ENCODE assay signal across 8 cellular contexts in the genomic region with DNA sequence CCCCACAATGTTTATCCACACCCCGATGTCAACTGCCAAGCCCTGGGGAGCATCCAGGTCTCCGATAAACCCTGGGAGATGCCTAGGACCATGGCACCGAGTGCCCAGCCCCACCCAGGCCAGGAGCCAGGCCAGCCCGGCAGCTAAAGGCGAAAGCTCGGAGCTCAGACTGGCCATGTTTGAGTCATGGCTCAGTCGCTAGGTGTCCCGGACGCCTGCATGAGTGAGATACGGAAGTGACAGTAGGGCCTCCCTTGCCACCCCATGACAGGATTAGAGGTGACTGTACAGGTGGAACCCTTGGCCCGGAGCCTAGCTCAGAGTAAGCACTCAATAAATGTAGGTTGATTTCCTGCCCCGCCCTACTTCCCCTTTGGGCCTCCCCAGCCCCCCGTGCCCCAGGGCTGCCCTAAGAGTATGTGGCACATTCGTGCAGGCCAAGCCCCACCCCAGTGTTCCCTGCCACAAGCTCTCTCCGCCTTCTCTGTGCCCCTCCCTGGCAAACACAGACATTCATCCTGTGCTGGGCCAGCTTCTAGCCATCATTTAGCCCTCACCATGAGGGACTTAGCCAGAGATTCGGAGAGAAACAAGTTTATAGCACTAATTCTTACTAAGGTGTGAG. TPM values are rescaled to one million over a fixed set of nuclear protein-coding genes. Genes with fewer than 3 reads are reported as not detected.
DNase-seq lines count a peak whose midpoint lies in the region; ATAC-seq and TF ChIP-seq lines count a peak whose summit lies in the region.

No MANE protein-coding gene starts in this region.

- no peaks in the 10 kb centered on the region for H3K9me3 ChIP-seq in Loucy (ENCODE audit: insufficient read depth, low read depth, low read length)

- TF ChIP-seq CTCF in GM12865 (IDR thresholded peaks at IDR 0.05; ENCODE audit: insufficient read depth, low read depth, low read length, missing control alignments) (no peak), Loucy (conservative IDR thresholded peaks at IDR 0.05; ENCODE audit: low read length) (no peak; the same call in 1 of the 2 replicates)

- CTCF ChIA-PET in activated CD8-positive, alpha-beta memory T cell treated with anti-CD3 and anti-CD28 coated beads, Interleukin-2, amount 10 ng/mL, durations not matched to agents 7 days and 5 days (lab: Charles Lee), result interaction anchor here (1.0 to 6.7 kb wide), 9 partner anchors 8 to 114 kb away, joined by 3 to 62 read pairs (median 4); partner anchors contain the start of genes FAM32A and RAB8A

- peaks cover 8% of the 10 kb centered on the region; the same call in 1 of the 2 replicates for H3F3A ChIP-seq in Loucy (ENCODE audit: low read depth)

- no peaks in the 10 kb centered on the region for H3K27me3 ChIP-seq in Loucy (ENCODE audit: insufficient read depth, low read length, poor library complexity, severe bottlenecking)

- no peaks in the 10 kb centered on the region for H4K20me1 ChIP-seq in Loucy (ENCODE audit: insufficient read depth, low read length, poor library complexity, severe bottlenecking)

- no peak overlapping the region for H3K27ac Mint-ChIP-seq in activated CD8-positive, alpha-beta memory T cell treated with anti-CD3 and anti-CD28 coated beads, Interleukin-2, amount 10 ng/mL, durations not matched to agents 7 days and 5 days

- no peak overlapping the region for H2AFZ ChIP-seq in Loucy (ENCODE audit: low read length)

- peaks cover 43% of the 10 kb centered on the region for H3K4me1 ChIP-seq in Loucy (ENCODE audit: insufficient read depth, low read length, poor library complexity, severe bottlenecking)

- no peak overlapping the region for H3K4me3 Mint-ChIP-seq in activated CD8-positive, alpha-beta memory T cell treated with anti-CD3 and anti-CD28 coated beads, Interleukin-2, amount 10 ng/mL, durations not matched to agents 7 days and 5 days

- DNase-seq in GM12865 (ENCODE audit: low read depth) (peak; percentile 88), EL (no peak), hypothalamus (lab: John Stamatoyannopoulos, UW) (no peak), iPS-NIHi7 (ENCODE audit: extremely low spot score) (no peak)
- peak; percentile 93 for DNase-seq in activated CD8-positive, alpha-beta memory T cell treated with anti-CD3 and anti-CD28 coated beads, Interleukin-2, amount 10 ng/mL, durations not matched to agents 7 days and 5 days
- DNase-seq in stimulated activated CD4-positive, alpha-beta T cell treated with anti-CD3 and anti-CD28 coated beads, Interleukin-15, amount 100 ng/mL, for 1 hour (ENCODE audit: low read depth in 1 of 2, low spot score in 1 of 2), result peak; percentile 54 to 76

- no peaks in the 10 kb centered on the region for H3K27me3 Mint-ChIP-seq in activated CD8-positive, alpha-beta memory T cell treated with anti-CD3 and anti-CD28 coated beads, Interleukin-2, amount 10 ng/mL, durations not matched to agents 7 days and 5 days

- ATAC-seq in activated CD8-positive, alpha-beta memory T cell treated with anti-CD3 and anti-CD28 coated beads, Interleukin-2, amount 10 ng/mL, durations not matched to agents 7 days and 5 days, result peak; percentile 95
- peak; percentile 66 for ATAC-seq in esophagus mucosa

- H3K79me2 ChIP-seq in Loucy (ENCODE audit: insufficient read depth, low read length), result peaks cover 24% of the 10 kb centered on the region

- no peak overlapping the region for H3K4me3 ChIP-seq in GM12865 (ENCODE audit: low read depth, low read length)
- peak overlapping the region; percentile 10 for H3K4me3 ChIP-seq in Loucy (ENCODE audit: low read length, poor library complexity, severe bottlenecking)

- H3K9ac ChIP-seq in Loucy (ENCODE audit: low read depth, low read length, poor library complexity, severe bottlenecking), result peak overlapping the region; percentile 18

- no peaks in the 10 kb centered on the region for H3K9me3 Mint-ChIP-seq in activated CD8-positive, alpha-beta memory T cell treated with anti-CD3 and anti-CD28 coated beads, Interleukin-2, amount 10 ng/mL, durations not matched to agents 7 days and 5 days (ENCODE audit: low read depth)

- peak overlapping the region; percentile 48 for H3K4me2 ChIP-seq in Loucy (ENCODE audit: low read depth, low read length, poor library complexity, severe bottlenecking)

- no peaks in the 10 kb centered on the region for H3K36me3 ChIP-seq in Loucy (ENCODE audit: insufficient read depth, low read length)

- peaks cover 49% of the 10 kb centered on the region for H3K4me1 Mint-ChIP-seq in activated CD8-positive, alpha-beta memory T cell treated with anti-CD3 and anti-CD28 coated beads, Interleukin-2, amount 10 ng/mL, durations not matched to agents 7 days and 5 days

- no peaks in the 10 kb centered on the region for H3K9me2 ChIP-seq in Loucy (replicated peaks; ENCODE audit: low read depth, low read length)

- no peaks in the 10 kb centered on the region for H3K36me3 Mint-ChIP-seq in activated CD8-positive, alpha-beta memory T cell treated with anti-CD3 and anti-CD28 coated beads, Interleukin-2, amount 10 ng/mL, durations not matched to agents 7 days and 5 days

RNA-seq across cellular contexts. Expression of gene TPM4, which starts 5.8 kb away (rescaled TPM):
- 100 to 1,000 TPM; 491 to 493 TPM for total RNA-seq in activated CD8-positive, alpha-beta memory T cell treated with anti-CD3 and anti-CD28 coated beads, Interleukin-2, amount 10 ng/mL, durations not matched to agents 7 days and 5 days
- total RNA-seq in esophagus mucosa, result 427 TPM

RNA-seq across cellular contexts. Expression of gene RAB8A, which starts 41.2 kb away (rescaled TPM):
- total RNA-seq in activated CD8-positive, alpha-beta memory T cell treated with anti-CD3 and anti-CD28 coated beads, Interleukin-2, amount 10 ng/mL, durations not matched to agents 7 days and 5 days, result 100 to 1,000 TPM; 204 to 271 TPM
- 57.9 TPM for total RNA-seq in esophagus mucosa

Comparison
In these comparisons a context has a peak if more than half of its experiments do, and no peak if none do; other contexts are left out.
1. DNase-seq: peak in GM12865 (single experiment), activated CD8-positive, alpha-beta memory T cell treated with anti-CD3 and anti-CD28 coated beads, Interleukin-2, amount 10 ng/mL, durations not matched to agents 7 days and 5 days (single experiment) and stimulated activated CD4-positive, alpha-beta T cell treated with anti-CD3 and anti-CD28 coated beads, Interleukin-15, amount 100 ng/mL, for 1 hour (2 of 2); none in EL (single experiment), hypothalamus (0 of 51) and iPS-NIHi7 (single experiment).